Comparison of ENCODE assay signal across 27 cellular contexts in genomic region chr15:56744701-56745683, GRCh38.
"Had no signal": no experiment of that assay in that cellular context is flagged by ENCODE, and none has a peak within 500 bp of the region (broad histone marks: within the 10 kb centered on the region; RNA-seq: fewer than 3 reads in every experiment).

No MANE protein-coding gene starts in this region.

- H3K27ac Mint-ChIP-seq: activated naive CD8-positive, alpha-beta T cell; brain; dendritic cell treated with granulocyte-macrophage colony-stimulating factor and Interleukin-4, amounts not matched to agents 40 ng/mL and 50 ng/mL, for 4 days; naive B cell; progenitor cell of endocrine pancreas; type B pancreatic cell had no signal

- H3K27me3 Mint-ChIP-seq: brain; dendritic cell treated with granulocyte-macrophage colony-stimulating factor and Interleukin-4, amounts not matched to agents 40 ng/mL and 50 ng/mL, for 4 days; naive B cell; progenitor cell of endocrine pancreas; type B pancreatic cell had no signal

- H3K36me3 Mint-ChIP-seq: activated naive CD8-positive, alpha-beta T cell; brain; naive B cell; type B pancreatic cell had no signal

- H3K9me3 Mint-ChIP-seq: brain, naive B cell, type B pancreatic cell had no signal

- H3K4me3 Mint-ChIP-seq: activated naive CD8-positive, alpha-beta T cell; brain; dendritic cell treated with granulocyte-macrophage colony-stimulating factor and Interleukin-4, amounts not matched to agents 40 ng/mL and 50 ng/mL, for 4 days; naive B cell; type B pancreatic cell had no signal

- DNase-seq: activated CD4-positive, alpha-beta T cell treated with anti-CD3 and anti-CD28 coated beads for 48 hours; activated CD4-positive, alpha-beta T cell treated with anti-CD3 and anti-CD28 coated beads, Interleukin-2, amount 50 U/mL, for 48 hours; activated CD8-positive, alpha-beta memory T cell treated with anti-CD3 and anti-CD28 coated beads for 24 hours; activated effector memory CD4-positive, alpha-beta T cell treated with Interleukin-2 at 50 U/mL for 16 hours; activated naive CD4-positive, alpha-beta T cell treated with Interleukin-2 at 50 U/mL for 16 hours; foreskin keratinocyte; heart right ventricle; islet precursor cell; mammary epithelial cell; naive B cell; ovary; right lobe of liver; stimulated activated CD4-positive, alpha-beta T cell treated with anti-CD3 and anti-CD28 coated beads, Interleukin-12 subunit alpha, Interleukin-12 subunit beta, amount 100 ng/mL, for 4 hours; stimulated activated CD4-positive, alpha-beta T cell treated with anti-CD3 and anti-CD28 coated beads, Interleukin-4, amount 100 ng/mL, for 1 hour; stimulated activated naive CD8-positive, alpha-beta T cell treated with anti-CD3 and anti-CD28 coated beads, Interleukin-15, Interleukin-2, amounts not matched to agents 100 U/mL and 50 U/mL, for 24 hours; testis; uterus had no signal

- H3K4me1 Mint-ChIP-seq: brain, naive B cell had no signal

- H3K36me3 ChIP-seq: ascending aorta, cardiac muscle cell, esophagus muscularis mucosa, heart right ventricle, ovary, right lobe of liver, uterus had no signal

- H3K9me3 ChIP-seq: ascending aorta, esophagus muscularis mucosa, ovary, right lobe of liver, testis, uterus had no signal

- ATAC-seq: foreskin keratinocyte; heart right ventricle; right lobe of liver; stimulated activated naive CD8-positive, alpha-beta T cell treated with anti-CD3 and anti-CD28 coated beads, Interleukin-15, Interleukin-2, amounts not matched to agents 100 U/mL and 50 U/mL, for 24 hours had no signal

- H3K27ac ChIP-seq: ascending aorta, cardiac muscle cell, esophagus muscularis mucosa, foreskin keratinocyte, heart right ventricle, ovary, right lobe of liver, skin epidermis, testis, uterus, VCaP had no signal

- H3K4me3 ChIP-seq: ascending aorta, cardiac muscle cell, esophagus muscularis mucosa, heart right ventricle, ovary, right lobe of liver, skin epidermis, testis, uterus had no signal

- H3K27me3 ChIP-seq: ascending aorta, cardiac muscle cell, esophagus muscularis mucosa, foreskin keratinocyte, heart right ventricle, ovary, right lobe of liver, testis, uterus had no signal

- H3K4me1 ChIP-seq: foreskin keratinocyte, heart right ventricle, testis, uterus had no signal
